1 cellular context compared by ENCODE assay signal in genomic region chrX:49270249-49270921, GRCh38.
TF ChIP-seq lines count a peak whose summit lies in the region.

No MANE protein-coding gene starts in this region.

TF ChIP-seq in SK-N-SH treated with all-trans-retinoic acid at 6 μM for 48 hours, 23 proteins besides CTCF, POLR2A, EP300 and RAD21 (continued from another document):
- TF ChIP-seq PATZ1 (CRISPR knock-in tag; IDR thresholded peaks at IDR 0.05; ENCODE audit: borderline replicate concordance): no peak
- no peak for TF ChIP-seq TSHZ2 (CRISPR knock-in tag; IDR thresholded peaks at IDR 0.05)
- no peak for TF ChIP-seq TOX (CRISPR knock-in tag; IDR thresholded peaks at IDR 0.05; ENCODE audit: borderline replicate concordance)
- TF ChIP-seq SNAI2 (CRISPR knock-in tag; IDR thresholded peaks at IDR 0.05): no peak
